7 cellular contexts compared by ENCODE assay signal in the genomic region with DNA sequence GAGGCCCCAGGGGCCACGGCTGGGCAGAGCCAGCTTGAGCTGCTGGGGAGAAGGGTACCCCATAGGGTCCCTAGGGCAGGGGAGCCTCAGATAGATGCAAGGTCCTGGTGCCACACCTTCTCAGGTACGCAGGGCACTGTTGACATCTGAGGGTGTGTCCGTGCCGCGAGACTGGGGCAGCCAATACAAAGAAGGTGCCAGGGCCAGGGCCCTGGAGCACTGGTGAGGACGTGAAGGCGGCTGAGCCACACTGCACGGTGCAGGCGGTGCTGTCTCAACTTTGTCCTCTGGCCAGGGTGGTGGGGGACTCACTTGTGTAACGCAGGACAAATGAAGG. TPM values are rescaled to one million over a fixed set of nuclear protein-coding genes. Genes with fewer than 3 reads are reported as not detected.
DNase-seq lines count a peak whose midpoint lies in the region; ATAC-seq and TF ChIP-seq lines count a peak whose summit lies in the region.

No MANE protein-coding gene starts in this region.

- H3K9me3 ChIP-seq in HUES48 (ENCODE audit: control insufficient read depth, insufficient read depth, low read length) (no peaks in the 10 kb centered on the region), ascending aorta (no peaks in the 10 kb centered on the region), iPS-18a (ENCODE audit: control insufficient read depth, low read depth, low read length) (no peaks in the 10 kb centered on the region)

- H3K9me3 Mint-ChIP-seq in stimulated activated naive CD8-positive, alpha-beta T cell treated with anti-CD3 and anti-CD28 coated beads, Interleukin-15, amount 100 ng/mL, for 72 hours: no peaks in the 10 kb centered on the region

- no peak for DNase-seq in ascending aorta (ENCODE audit: low spot score in 2 of 2)
- DNase-seq in stimulated activated naive CD8-positive, alpha-beta T cell treated with anti-CD3 and anti-CD28 coated beads, Interleukin-15, amount 100 ng/mL, for 72 hours: no peak
- no peak for DNase-seq in SW 1271 (lab: John Stamatoyannopoulos, UW)

- intact Hi-C loops in ascending aorta (cut with DNase I): loop anchor here (1.0 to 10.0 kb wide), 4 partner anchors 141 to 1586 kb away; a partner anchor contains a TSS

- H3K36me3 ChIP-seq in HUES48 (ENCODE audit: control insufficient read depth, insufficient read depth, low read length) (peaks cover 51% of the 10 kb centered on the region), ascending aorta (peaks cover 29 to 48% of the 10 kb centered on the region in 2 donors), iPS-18a (ENCODE audit: control insufficient read depth, low read depth, low read length) (peaks cover 38% of the 10 kb centered on the region)

- H3K4me1 Mint-ChIP-seq in stimulated activated naive CD8-positive, alpha-beta T cell treated with anti-CD3 and anti-CD28 coated beads, Interleukin-15, amount 100 ng/mL, for 72 hours: peaks cover 44% of the 10 kb centered on the region

- no peak for TF ChIP-seq CTCF in ascending aorta (IDR thresholded peaks at IDR 0.05)

- peaks cover 26% of the 10 kb centered on the region for H3K27me3 Mint-ChIP-seq in stimulated activated naive CD8-positive, alpha-beta T cell treated with anti-CD3 and anti-CD28 coated beads, Interleukin-15, amount 100 ng/mL, for 72 hours

- H3K27ac ChIP-seq in HUES48 (ENCODE audit: low read depth, low read length): no peak overlapping the region
- H3K27ac ChIP-seq in ascending aorta: peak overlapping the region; percentile 28 to 61
- no peak overlapping the region for H3K27ac ChIP-seq in iPS-18a (ENCODE audit: low read length)

- H3K27ac Mint-ChIP-seq in stimulated activated naive CD8-positive, alpha-beta T cell treated with anti-CD3 and anti-CD28 coated beads, Interleukin-15, amount 100 ng/mL, for 72 hours: peak overlapping the region in 1 of 2 donors; percentile 13

- H3K4me3 ChIP-seq in HUES48 (ENCODE audit: low read depth, low read length): peak overlapping the region; percentile 60; the same call in 1 of the 2 replicates
- peak overlapping the region; percentile 72 to 91 for H3K4me3 ChIP-seq in ascending aorta
- H3K4me3 ChIP-seq in iPS-18a (ENCODE audit: low read length): peak overlapping the region; percentile 65

- H3K9ac ChIP-seq in HUES48 (ENCODE audit: low read depth, low read length) (no peak overlapping the region), iPS-18a (ENCODE audit: low read length) (peak overlapping the region; percentile 54)

- H3K27me3 ChIP-seq in HUES48 (ENCODE audit: control insufficient read depth, insufficient read depth, low read length): peaks cover 29% of the 10 kb centered on the region
- H3K27me3 ChIP-seq in ascending aorta: no peaks in the 10 kb centered on the region
- H3K27me3 ChIP-seq in iPS-18a (ENCODE audit: control insufficient read depth, insufficient read depth, low read length): peaks cover 24% of the 10 kb centered on the region

- ATAC-seq in stimulated activated naive CD8-positive, alpha-beta T cell treated with anti-CD3 and anti-CD28 coated beads, Interleukin-15, amount 100 ng/mL, for 72 hours: no peak
- ATAC-seq in GM19463 (IDR thresholded peaks at IDR 0.05; ENCODE audit: unreplicated experiment): no peak
- no peak for ATAC-seq in GM18858 (IDR thresholded peaks at IDR 0.05; ENCODE audit: unreplicated experiment)

- H3K4me1 ChIP-seq in HUES48 (ENCODE audit: control insufficient read depth, insufficient read depth, low read length): peaks cover 21% of the 10 kb centered on the region
- peaks cover 14 to 23% of the 10 kb centered on the region in 2 donors for H3K4me1 ChIP-seq in ascending aorta
- H3K4me1 ChIP-seq in iPS-18a (ENCODE audit: control insufficient read depth, low read depth, low read length): peaks cover 6% of the 10 kb centered on the region

- H3K4me3 Mint-ChIP-seq in stimulated activated naive CD8-positive, alpha-beta T cell treated with anti-CD3 and anti-CD28 coated beads, Interleukin-15, amount 100 ng/mL, for 72 hours: peak overlapping the region; percentile 73 to 76

RNA-seq across cellular contexts. Expression of a gene that starts 0.6 kb away (rescaled TPM):
- not detected for total RNA-seq in ascending aorta

RNA-seq across cellular contexts. Expression of a gene that starts 5.9 kb away (rescaled TPM):
- total RNA-seq in ascending aorta: 71.4 TPM

RNA-seq across cellular contexts. Expression of a gene that starts 6.1 kb away (rescaled TPM):
- total RNA-seq in ascending aorta: 51.5 TPM

RNA-seq across cellular contexts. Expression of a gene that starts 33.4 kb away (rescaled TPM):
- 71.6 TPM for total RNA-seq in ascending aorta

RNA-seq across cellular contexts. Expression of a gene that starts 55.4 kb away (rescaled TPM):
- total RNA-seq in ascending aorta: not detected

Comparison
In these comparisons a context has a peak if more than half of its experiments do, and no peak if none do; other contexts are left out.
1. H3K27ac ChIP-seq: peak in ascending aorta (2 of 2); none in HUES48 (single experiment) and iPS-18a (single experiment).
2. Peak in every context shown above with its lines, with median percentiles within 50 percentile points of each other: H3K4me3 ChIP-seq.